ENCODE assay signal across 22 cellular contexts in the genomic region with DNA sequence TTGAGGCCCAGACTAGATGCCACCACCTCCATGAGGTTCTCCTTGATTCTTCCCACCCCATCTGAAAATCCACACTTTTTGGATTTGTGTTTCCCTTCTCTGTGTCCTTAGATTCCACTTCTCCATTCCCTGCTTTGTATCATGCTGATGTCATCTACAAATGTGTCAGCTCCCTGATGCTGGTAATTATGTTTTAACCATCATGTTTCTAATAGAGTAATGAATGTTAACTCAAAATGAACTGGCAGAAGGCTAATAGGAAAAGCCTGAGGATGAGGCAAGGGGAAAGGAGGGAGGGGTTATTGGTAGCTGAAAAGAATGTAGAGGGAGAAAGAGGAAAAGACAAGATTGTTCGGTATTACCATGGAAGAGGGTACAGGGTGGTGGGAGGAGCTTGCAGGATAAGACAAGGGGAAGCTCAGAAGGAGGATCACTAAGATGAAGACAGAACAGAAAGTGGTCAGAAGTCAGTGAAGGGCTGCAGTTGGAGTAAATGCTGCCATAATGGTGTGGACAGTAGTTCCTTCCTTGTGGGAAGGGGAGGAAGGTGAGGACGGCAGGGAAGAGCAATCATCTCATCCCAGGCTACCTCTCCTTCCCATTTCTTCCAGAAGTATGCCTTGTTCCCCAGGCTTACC.
DNase-seq lines count a peak whose midpoint lies in the region; ATAC-seq and TF ChIP-seq lines count a peak whose summit lies in the region.
"Had no signal": no experiment of that assay in that cellular context is flagged by ENCODE, and none has a peak within 500 bp of the region (broad histone marks: within the 10 kb centered on the region; RNA-seq: fewer than 3 reads in every experiment).

No MANE protein-coding gene starts in this region.

- H3K9me3 Mint-ChIP-seq in naive thymus-derived CD8-positive, alpha-beta T cell: peaks cover 0 to 6% (median 3%) of the 10 kb centered on the region in 9 donors
- H3K9me3 Mint-ChIP-seq: CD4-positive, alpha-beta T cell had no signal

- H3K9me3 ChIP-seq in upper lobe of right lung (no peaks in the 10 kb centered on the region), HAP-1 (no peaks in the 10 kb centered on the region)
- H3K9me3 ChIP-seq: gastrocnemius medialis, pancreas had no signal

- H3K4me1 Mint-ChIP-seq in naive thymus-derived CD8-positive, alpha-beta T cell: peaks cover 0 to 5% (median 1%) of the 10 kb centered on the region in 4 donors

- no peak for TF ChIP-seq CTCF in upper lobe of right lung (IDR thresholded peaks at IDR 0.05)

- ATAC-seq in Right ventricle myocardium superior (ENCODE audit: poor library complexity) (peak; percentile 34), upper lobe of right lung (peak; percentile 52), HG02970 (IDR thresholded peaks at IDR 0.05; ENCODE audit: low FRiP score, unreplicated experiment) (no peak)
- no peak for ATAC-seq in naive thymus-derived CD8-positive, alpha-beta T cell
- ATAC-seq: gastrocnemius medialis, HCT116 had no signal

- H3K36me3 ChIP-seq in upper lobe of right lung (no peaks in the 10 kb centered on the region), HAP-1 (replicated peaks) (no peaks in the 10 kb centered on the region)
- H3K36me3 ChIP-seq: gastrocnemius medialis, pancreas had no signal

- H3K27ac Mint-ChIP-seq in naive thymus-derived CD8-positive, alpha-beta T cell: no peak overlapping the region
- H3K27ac Mint-ChIP-seq: CD4-positive, alpha-beta T cell had no signal

- H3K4me1 ChIP-seq in upper lobe of right lung (no peaks in the 10 kb centered on the region), HAP-1 (no peaks in the 10 kb centered on the region)
- H3K4me1 ChIP-seq: gastrocnemius medialis, pancreas had no signal

- H3K36me3 Mint-ChIP-seq in naive thymus-derived CD8-positive, alpha-beta T cell: no peaks in the 10 kb centered on the region
- H3K36me3 Mint-ChIP-seq: naive B cell had no signal

- no peak overlapping the region for H3K4me3 ChIP-seq in upper lobe of right lung
- H3K4me3 ChIP-seq in HAP-1: no peak overlapping the region
- H3K4me3 ChIP-seq: gastrocnemius medialis, pancreas, PC-9 had no signal

- in situ Hi-C loops in HAP-1 (cut with MboI; ENCODE audit: low sequenced_read_pairs): no loop called here

- H3K27ac ChIP-seq in upper lobe of right lung: no peak overlapping the region
- H3K27ac ChIP-seq: epithelial cell of prostate, pancreas, PC-9 had no signal

- POLR2A ChIA-PET in naive thymus-derived CD8-positive, alpha-beta T cell (lab: Charles Lee): no interaction called here

- DNase-seq in Right ventricle myocardium superior (no peak), cardiac septum (ENCODE audit: low spot score) (no peak), NOMO-1 treated with dmso at 0.1 percent for 144 hours (lab: John Stamatoyannopoulos, UW; ENCODE audit: unreplicated experiment) (peak; percentile 5), fibroblast of peridontal ligament (ENCODE audit: extremely low read depth) (peak; percentile 25), upper lobe of right lung (no peak), HAP-1 (ENCODE audit: low spot score in 2 of 2) (no peak)
- DNase-seq in naive thymus-derived CD8-positive, alpha-beta T cell: no peak
- DNase-seq: activated CD4-positive, alpha-beta T cell treated with anti-CD3 and anti-CD28 coated beads, Interleukin-2, amount 50 U/mL, for 48 hours; caudate nucleus; CD4-positive, alpha-beta T cell; gastrocnemius medialis; GF-D8; kidney glomerular epithelial cell; naive B cell; NCI-H1436 treated with DMSO at 0.1 percent for 48 hours; NCI-H2171; NCI-H748 treated with DMSO at 0.1 percent for 48 hours; pancreas; PC-9 had no signal

- intact Hi-C loops in Right ventricle myocardium superior (cut with DNase I): no loop called here
- intact Hi-C loops in cardiac septum (cut with DNase I): no loop called here
- intact Hi-C loops in upper lobe of right lung (cut with DNase I): no loop called here

- no peak overlapping the region for H3K4me3 Mint-ChIP-seq in naive thymus-derived CD8-positive, alpha-beta T cell
- H3K4me3 Mint-ChIP-seq: CD4-positive, alpha-beta T cell; naive B cell had no signal

- no peaks in the 10 kb centered on the region for H3K27me3 ChIP-seq in upper lobe of right lung
- no peaks in the 10 kb centered on the region for H3K27me3 ChIP-seq in HAP-1 (ENCODE audit: low read depth)
- H3K27me3 ChIP-seq: gastrocnemius medialis, pancreas had no signal

- peaks cover 0 to 1% (median 0%) of the 10 kb centered on the region in 5 donors for H3K27me3 Mint-ChIP-seq in naive thymus-derived CD8-positive, alpha-beta T cell
- H3K27me3 Mint-ChIP-seq: CD4-positive, alpha-beta T cell; naive B cell had no signal

Comparison
In these comparisons a context has a peak if more than half of its experiments do, and no peak if none do; other contexts are left out.
1. ATAC-seq: peak in Right ventricle myocardium superior (single experiment) and upper lobe of right lung (single experiment); none in HG02970 (single experiment) and naive thymus-derived CD8-positive, alpha-beta T cell (0 of 2).
2. DNase-seq: peak in NOMO-1 treated with dmso at 0.1 percent for 144 hours (single experiment) and fibroblast of peridontal ligament (single experiment); none in Right ventricle myocardium superior (single experiment), cardiac septum (single experiment), upper lobe of right lung (single experiment), HAP-1 (0 of 2) and naive thymus-derived CD8-positive, alpha-beta T cell (0 of 10).